In genomic region chr3:149152420-149152819, GRCh38 we compare ENCODE assay signal across 9 cellular contexts. TPM values are rescaled to one million over a fixed set of nuclear protein-coding genes. Genes with fewer than 3 reads are reported as not detected.
DNase-seq lines count a peak whose midpoint lies in the region; ATAC-seq and TF ChIP-seq lines count a peak whose summit lies in the region.
"Had no signal": no experiment of that assay in that cellular context is flagged by ENCODE, and none has a peak within 500 bp of the region (broad histone marks: within the 10 kb centered on the region; RNA-seq: fewer than 3 reads in every experiment).

No MANE protein-coding gene starts in this region.

- POLR2A ChIA-PET in activated CD4-positive, alpha-beta memory T cell treated with anti-CD3 and anti-CD28 coated beads, Interleukin-2, amount 10 ng/mL, durations not matched to agents 7 days and 5 days (lab: Charles Lee), result interaction anchor here (1.0 to 1.5 kb wide), 2 partner anchors 23 to 24 kb away, joined by 3 to 7 read pairs; no protein-coding TSS in a partner anchor

- H3K4me1 Mint-ChIP-seq in activated CD4-positive, alpha-beta memory T cell treated with anti-CD3 and anti-CD28 coated beads, Interleukin-2, amount 10 ng/mL, durations not matched to agents 7 days and 5 days, result peaks cover 18% of the 10 kb centered on the region
- H3K4me1 Mint-ChIP-seq in osteocyte (ENCODE audit: unreplicated experiment), result peaks cover 22% of the 10 kb centered on the region

- ATAC-seq in HG03025 (IDR thresholded peaks at IDR 0.05; ENCODE audit: low FRiP score, unreplicated experiment), result peak; percentile 92

- H3K9me3 Mint-ChIP-seq in activated CD4-positive, alpha-beta memory T cell treated with anti-CD3 and anti-CD28 coated beads, Interleukin-2, amount 10 ng/mL, durations not matched to agents 7 days and 5 days, result no peaks in the 10 kb centered on the region
- no peaks in the 10 kb centered on the region for H3K9me3 Mint-ChIP-seq in osteocyte (ENCODE audit: unreplicated experiment)

- no peak overlapping the region for H3K27ac Mint-ChIP-seq in activated CD4-positive, alpha-beta memory T cell treated with anti-CD3 and anti-CD28 coated beads, Interleukin-2, amount 10 ng/mL, durations not matched to agents 7 days and 5 days
- H3K27ac Mint-ChIP-seq in osteocyte (ENCODE audit: unreplicated experiment), result peak overlapping the region; percentile 63

- H3K27me3 Mint-ChIP-seq in activated CD4-positive, alpha-beta memory T cell treated with anti-CD3 and anti-CD28 coated beads, Interleukin-2, amount 10 ng/mL, durations not matched to agents 7 days and 5 days, result no peaks in the 10 kb centered on the region
- H3K27me3 Mint-ChIP-seq in osteocyte (ENCODE audit: unreplicated experiment), result no peaks in the 10 kb centered on the region

- peaks cover 51% of the 10 kb centered on the region for H3K36me3 Mint-ChIP-seq in activated CD4-positive, alpha-beta memory T cell treated with anti-CD3 and anti-CD28 coated beads, Interleukin-2, amount 10 ng/mL, durations not matched to agents 7 days and 5 days (ENCODE audit: low read depth)
- H3K36me3 Mint-ChIP-seq in osteocyte (ENCODE audit: unreplicated experiment), result peaks cover 44% of the 10 kb centered on the region

- no peak for TF ChIP-seq CTCF in osteocyte (IDR thresholded peaks at IDR 0.05)

- H3K4me3 Mint-ChIP-seq in activated CD4-positive, alpha-beta memory T cell treated with anti-CD3 and anti-CD28 coated beads, Interleukin-2, amount 10 ng/mL, durations not matched to agents 7 days and 5 days, result no peak overlapping the region
- no peak overlapping the region for H3K4me3 Mint-ChIP-seq in osteocyte (ENCODE audit: unreplicated experiment)

- DNase-seq in stimulated activated CD4-positive, alpha-beta T cell treated with anti-CD3 and anti-CD28 coated beads, Interleukin-1b, Interleukin-23, amount 100 ng/mL, for 48 hours, result peak; percentile 15
- DNase-seq in stimulated activated CD4-positive, alpha-beta T cell treated with anti-CD3 and anti-CD28 coated beads, Interleukin-4, amount 100 ng/mL, for 1 hour, result no peak
- DNase-seq in activated CD4-positive, alpha-beta memory T cell treated with anti-CD3 and anti-CD28 coated beads, Interleukin-2, amount 10 ng/mL, durations not matched to agents 7 days and 5 days, result peak; percentile 45
- DNase-seq in osteocyte (ENCODE audit: extremely low spot score, unreplicated experiment) (no peak), KG1 (lab: John Stamatoyannopoulos, UW) (no peak), NCI-H446 treated with DMSO at 0.1 percent for 48 hours (lab: John Stamatoyannopoulos, UW) (no peak)
- no peak for DNase-seq in stimulated activated CD4-positive, alpha-beta T cell treated with anti-CD3 and anti-CD28 coated beads, Interleukin-12 subunit alpha, Interleukin-12 subunit beta, amount 100 ng/mL, for 4 hours
- DNase-seq: right cardiac atrium had no signal

- CTCF ChIA-PET in activated CD4-positive, alpha-beta memory T cell treated with anti-CD3 and anti-CD28 coated beads, Interleukin-2, amount 10 ng/mL, durations not matched to agents 7 days and 5 days (lab: Charles Lee), result interaction anchor here (1.6 kb wide), 1 partner anchor 197 kb away, joined by 4 read pairs; no protein-coding TSS in a partner anchor

RNA-seq across cellular contexts. Expression of gene HPS3, which starts 23.0 kb away (rescaled TPM):
- 10 to 100 TPM; 33.0 to 33.7 TPM for total RNA-seq in activated CD4-positive, alpha-beta memory T cell treated with anti-CD3 and anti-CD28 coated beads, Interleukin-2, amount 10 ng/mL, durations not matched to agents 7 days and 5 days
- total RNA-seq in osteocyte, result 19.3 and 22.4 TPM in 2 replicates

Comparison
In these comparisons a context has a peak if more than half of its experiments do, and no peak if none do; other contexts are left out.
1. DNase-seq: peak in stimulated activated CD4-positive, alpha-beta T cell treated with anti-CD3 and anti-CD28 coated beads, Interleukin-1b, Interleukin-23, amount 100 ng/mL, for 48 hours (single experiment) and activated CD4-positive, alpha-beta memory T cell treated with anti-CD3 and anti-CD28 coated beads, Interleukin-2, amount 10 ng/mL, durations not matched to agents 7 days and 5 days (single experiment); none in stimulated activated CD4-positive, alpha-beta T cell treated with anti-CD3 and anti-CD28 coated beads, Interleukin-4, amount 100 ng/mL, for 1 hour (single experiment), osteocyte (single experiment), KG1 (single experiment), NCI-H446 treated with DMSO at 0.1 percent for 48 hours (single experiment) and stimulated activated CD4-positive, alpha-beta T cell treated with anti-CD3 and anti-CD28 coated beads, Interleukin-12 subunit alpha, Interleukin-12 subunit beta, amount 100 ng/mL, for 4 hours (single experiment).